In genomic region chr12:41932028-41932427, GRCh38 we compare ENCODE assay signal across 9 cellular contexts.
A peak's percentile ranks its signal among the peaks of the same experiment; 100 is the strongest.
DNase-seq lines count a peak whose midpoint lies in the region; ATAC-seq lines count a peak whose summit lies in the region.
"Had no signal": no experiment of that assay in that cellular context is flagged by ENCODE, and none has a peak within 500 bp of the region (broad histone marks: within the 10 kb centered on the region; RNA-seq: fewer than 3 reads in every experiment).

No MANE protein-coding gene starts in this region.

- no peak overlapping the region for H3K27ac Mint-ChIP-seq in activated T-helper 17 cell treated with anti-CD3 and anti-CD28 coated beads, Interleukin-2, amount 50 U/mL, for 72 hours
- H3K27ac Mint-ChIP-seq: activated naive CD4-positive, alpha-beta T cell treated with anti-CD3 and anti-CD28 coated beads, Interleukin-2, amount 50 U/mL, for 24 hours had no signal

- H3K4me1 ChIP-seq in iPS-18a (ENCODE audit: control insufficient read depth, low read depth, low read length) (peaks cover 8% of the 10 kb centered on the region), skeletal muscle satellite cell (ENCODE audit: control insufficient read depth, insufficient read depth, low read length) (no peaks in the 10 kb centered on the region)

- H3K9me3 ChIP-seq in iPS-18a (ENCODE audit: control insufficient read depth, low read depth, low read length) (no peaks in the 10 kb centered on the region), skeletal muscle satellite cell (replicated peaks; ENCODE audit: low read length) (no peaks in the 10 kb centered on the region)

- H3K4me2 ChIP-seq in skeletal muscle satellite cell (ENCODE audit: low read length): peak overlapping the region; percentile 97

- no peaks in the 10 kb centered on the region for H3K36me3 Mint-ChIP-seq in activated T-helper 17 cell treated with anti-CD3 and anti-CD28 coated beads, Interleukin-2, amount 50 U/mL, for 72 hours (ENCODE audit: low read depth)
- H3K36me3 Mint-ChIP-seq: activated naive CD4-positive, alpha-beta T cell treated with anti-CD3 and anti-CD28 coated beads, Interleukin-2, amount 50 U/mL, for 24 hours had no signal

- H3K27me3 ChIP-seq in iPS-18a (ENCODE audit: control insufficient read depth, insufficient read depth, low read length) (peaks cover 53% of the 10 kb centered on the region), skeletal muscle satellite cell (ENCODE audit: control insufficient read depth, insufficient read depth, low read length) (no peaks in the 10 kb centered on the region)

- ATAC-seq in activated T-helper 17 cell treated with anti-CD3 and anti-CD28 coated beads, Interleukin-2, amount 50 U/mL, for 72 hours (replicated peaks): no peak

- peaks cover 10% of the 10 kb centered on the region for H3K4me1 Mint-ChIP-seq in activated T-helper 17 cell treated with anti-CD3 and anti-CD28 coated beads, Interleukin-2, amount 50 U/mL, for 72 hours

- peaks cover 15% of the 10 kb centered on the region for H3K27me3 Mint-ChIP-seq in activated T-helper 17 cell treated with anti-CD3 and anti-CD28 coated beads, Interleukin-2, amount 50 U/mL, for 72 hours

- H3K9ac ChIP-seq in iPS-18a (ENCODE audit: low read length) (no peak overlapping the region), skeletal muscle satellite cell (ENCODE audit: low read depth, low read length) (peak overlapping the region; percentile 56)

- H3K27ac ChIP-seq in iPS-18a (ENCODE audit: low read length): no peak overlapping the region

- H3K36me3 ChIP-seq in iPS-18a (ENCODE audit: control insufficient read depth, low read depth, low read length): no peaks in the 10 kb centered on the region
- no peaks in the 10 kb centered on the region for H3K36me3 ChIP-seq in skeletal muscle satellite cell (ENCODE audit: insufficient read depth, low read length)

- peak overlapping the region; percentile 37; the same call in 1 of the 2 replicates for H3K4me3 ChIP-seq in GM08714 (ENCODE audit: low read length)
- H3K4me3 ChIP-seq in iPS-18a (ENCODE audit: low read length): peak overlapping the region; percentile 64
- H3K4me3 ChIP-seq in skeletal muscle satellite cell (ENCODE audit: low read length): peak overlapping the region; percentile 70

- no peaks in the 10 kb centered on the region for H3K9me3 Mint-ChIP-seq in activated T-helper 17 cell treated with anti-CD3 and anti-CD28 coated beads, Interleukin-2, amount 50 U/mL, for 72 hours
- H3K9me3 Mint-ChIP-seq: activated naive CD4-positive, alpha-beta T cell treated with anti-CD3 and anti-CD28 coated beads, Interleukin-2, amount 50 U/mL, for 24 hours had no signal

- H3K4me3 Mint-ChIP-seq in activated T-helper 17 cell treated with anti-CD3 and anti-CD28 coated beads, Interleukin-2, amount 50 U/mL, for 72 hours: peak overlapping the region; percentile 51

- DNase-seq in NK-92 treated with Interleukin-12 subunit alpha and Interleukin-12 subunit beta, amount 100 ng/mL, for 24 hours (lab: John Stamatoyannopoulos, UW): no peak
- DNase-seq in DMS 273 treated with DMSO at 0.1 percent for 48 hours (lab: John Stamatoyannopoulos, UW) (no peak), SW 1271 (lab: John Stamatoyannopoulos, UW) (no peak)
- DNase-seq in central memory CD4-positive, alpha-beta T cell: no peak
